Comparison of ENCODE assay signal across 14 cellular contexts in genomic region chr17:7081341-7082062, GRCh38. TPM values are rescaled to one million over a fixed set of nuclear protein-coding genes. Genes with fewer than 3 reads are reported as not detected.
A peak's percentile ranks its signal among the peaks of the same experiment; 100 is the strongest.
DNase-seq lines count a peak whose midpoint lies in the region; ATAC-seq and TF ChIP-seq lines count a peak whose summit lies in the region.
"Had no signal": no experiment of that assay in that cellular context is flagged by ENCODE, and none has a peak within 500 bp of the region (broad histone marks: within the 10 kb centered on the region; RNA-seq: fewer than 3 reads in every experiment).

No MANE protein-coding gene starts in this region.

- H3K27ac Mint-ChIP-seq in activated T-helper 2 cell treated with anti-CD3 and anti-CD28 coated beads, Interferon-gamma antibody, Interleukin-2, Interleukin-4, amounts not matched to agents 10 μg/mL and 5 μg/mL and 100 μg/mL, durations not matched to agents 14 hours and 24 hours and 36 hours, result no peak overlapping the region
- H3K27ac Mint-ChIP-seq: mesothelial cell of epicardium had no signal

- WGBS in SK-N-SH (ENCODE audit: low lambda C conversion rate), result 33% methylated on average over 16 of the region's 16 CpGs

- H2AFZ ChIP-seq in SK-N-SH (ENCODE audit: low read depth), result no peak overlapping the region

- no peaks in the 10 kb centered on the region for H3K79me2 ChIP-seq in SK-N-SH (ENCODE audit: insufficient read depth)

- no peaks in the 10 kb centered on the region for H4K20me1 ChIP-seq in SK-N-SH (ENCODE audit: insufficient read depth)

- DNase-seq in SK-N-SH (no peak), KBM-7 (peak; percentile 33), mesenteric fat pad (ENCODE audit: low spot score) (peak; percentile 86), DMS 273 (lab: John Stamatoyannopoulos, UW; ENCODE audit: unreplicated experiment) (no peak), G401 (ENCODE audit: low spot score) (no peak), NCI-H526 treated with DMSO at 0.1 percent for 48 hours (lab: John Stamatoyannopoulos, UW) (no peak)
- DNase-seq in activated T-helper 2 cell treated with anti-CD3 and anti-CD28 coated beads, Interferon-gamma antibody, Interleukin-2, Interleukin-4, amounts not matched to agents 10 μg/mL and 5 μg/mL and 100 μg/mL, durations not matched to agents 14 hours and 24 hours and 36 hours (ENCODE audit: low spot score), result peak; percentile 23
- DNase-seq: NCI-H1105 treated with DMSO at 0.1 percent for 48 hours, NCI-H510A had no signal

- H3F3A ChIP-seq in SK-N-SH (replicated peaks; ENCODE audit: insufficient read depth), result no peaks in the 10 kb centered on the region

- no peak for TF ChIP-seq CTCF in SK-N-SH (IDR thresholded peaks at IDR 0.05)

- no peaks in the 10 kb centered on the region for H3K9me3 Mint-ChIP-seq in activated T-helper 2 cell treated with anti-CD3 and anti-CD28 coated beads, Interferon-gamma antibody, Interleukin-2, Interleukin-4, amounts not matched to agents 10 μg/mL and 5 μg/mL and 100 μg/mL, durations not matched to agents 14 hours and 24 hours and 36 hours

- no peak overlapping the region for H3K4me3 Mint-ChIP-seq in activated T-helper 2 cell treated with anti-CD3 and anti-CD28 coated beads, Interferon-gamma antibody, Interleukin-2, Interleukin-4, amounts not matched to agents 10 μg/mL and 5 μg/mL and 100 μg/mL, durations not matched to agents 14 hours and 24 hours and 36 hours (ENCODE audit: low read depth)
- H3K4me3 Mint-ChIP-seq: mesothelial cell of epicardium had no signal

- intact Hi-C loops in activated T-helper 2 cell treated with anti-CD3 and anti-CD28 coated beads, Interferon-gamma antibody, Interleukin-2, Interleukin-4, amounts not matched to agents 10 μg/mL and 5 μg/mL and 100 μg/mL, durations not matched to agents 14 hours and 24 hours and 36 hours (cut with micrococcal nuclease), result no loop called here

- H3K4me2 ChIP-seq in SK-N-SH, result no peak overlapping the region

- peaks cover 15% of the 10 kb centered on the region for H3K4me1 Mint-ChIP-seq in activated T-helper 2 cell treated with anti-CD3 and anti-CD28 coated beads, Interferon-gamma antibody, Interleukin-2, Interleukin-4, amounts not matched to agents 10 μg/mL and 5 μg/mL and 100 μg/mL, durations not matched to agents 14 hours and 24 hours and 36 hours (ENCODE audit: low read depth)

- H3K9me3 ChIP-seq in SK-N-SH, result no peaks in the 10 kb centered on the region
- H3K9me3 ChIP-seq: SJSA1 had no signal

- TF ChIP-seq EP300 in SK-N-SH (IDR thresholded peaks at IDR 0.05; ENCODE audit: borderline replicate concordance in 1 of 2, low read depth in 1 of 2, low read length in 1 of 2), result no peak

- peaks cover 38% of the 10 kb centered on the region for H3K27me3 ChIP-seq in SK-N-SH (ENCODE audit: insufficient read depth)

- no peak overlapping the region for H3K9ac ChIP-seq in SK-N-SH

- TF ChIP-seq RAD21 in SK-N-SH (IDR thresholded peaks at IDR 0.05; ENCODE audit: low read length), result no peak

- ATAC-seq in SK-N-SH treated with all-trans-retinoic acid at 6 μM for 48 hours, result no peak

- no peak overlapping the region for H3K4me3 ChIP-seq in SK-N-SH (ENCODE audit: low read depth in 2 of 2, low read length in 1 of 2)
- H3K4me3 ChIP-seq: SJSA1 had no signal

- peaks cover 14% of the 10 kb centered on the region for H3K27me3 Mint-ChIP-seq in activated T-helper 2 cell treated with anti-CD3 and anti-CD28 coated beads, Interferon-gamma antibody, Interleukin-2, Interleukin-4, amounts not matched to agents 10 μg/mL and 5 μg/mL and 100 μg/mL, durations not matched to agents 14 hours and 24 hours and 36 hours (ENCODE audit: low read depth)

- CTCF ChIA-PET in SK-N-SH (lab: Yijun Ruan, JAX), result interaction anchor here (0.7 to 2.4 kb wide), 4 partner anchors 10 to 96 kb away, joined by 3 to 7 read pairs (median 5); no protein-coding TSS in a partner anchor

- no peaks in the 10 kb centered on the region for H3K36me3 Mint-ChIP-seq in activated T-helper 2 cell treated with anti-CD3 and anti-CD28 coated beads, Interferon-gamma antibody, Interleukin-2, Interleukin-4, amounts not matched to agents 10 μg/mL and 5 μg/mL and 100 μg/mL, durations not matched to agents 14 hours and 24 hours and 36 hours (ENCODE audit: low read depth)
- H3K36me3 Mint-ChIP-seq: mesothelial cell of epicardium had no signal

- H3K27ac ChIP-seq in SK-N-SH (ENCODE audit: low read depth in 2 of 2, low read length in 1 of 2), result no peak overlapping the region
- H3K27ac ChIP-seq: SJSA1 had no signal

- H3K4me1 ChIP-seq in SK-N-SH (ENCODE audit: control insufficient read depth in 1 of 2, insufficient read depth in 2 of 2, low read depth in 1 of 2, low read length in 1 of 2), result no peaks in the 10 kb centered on the region
- H3K4me1 ChIP-seq: SJSA1 had no signal

- no peaks in the 10 kb centered on the region for H3K36me3 ChIP-seq in SK-N-SH (replicated peaks in 1 of 2; ENCODE audit: control insufficient read depth in 1 of 2, insufficient read depth in 2 of 2, low read length in 1 of 2)
- H3K36me3 ChIP-seq: SJSA1 had no signal

- in situ Hi-C loops in KBM-7 (cut with MboI; ENCODE audit: low pct_unique_long_range_greater_than_20kb, low sequenced_read_pairs) (no loop called here), G401 (cut with HindIII; ENCODE audit: low sequenced_read_pairs) (no loop called here)

- H3K9me2 ChIP-seq in SK-N-SH, result no peaks in the 10 kb centered on the region

- POLR2A ChIA-PET in SK-N-SH (lab: Yijun Ruan, JAX), result no interaction called here

TF ChIP-seq in SK-N-SH treated with all-trans-retinoic acid at 6 μM for 48 hours, 23 proteins besides CTCF, POLR2A, EP300 and RAD21:
- TF ChIP-seq ZC3H10 (CRISPR knock-in tag; IDR thresholded peaks at IDR 0.05) (no peak), RARB (CRISPR knock-in tag; IDR thresholded peaks at IDR 0.05) (no peak), ARNTL (CRISPR knock-in tag; IDR thresholded peaks at IDR 0.05; ENCODE audit: borderline replicate concordance, low read depth) (no peak), ZNF565 (CRISPR knock-in tag; conservative IDR thresholded peaks at IDR 0.05; ENCODE audit: low read depth) (no peak)

RNA-seq across cellular contexts. Expression of gene CLEC10A, which starts 1.5 kb away (rescaled TPM):
- not detected in 2 replicates for polyA plus RNA-seq in SK-N-SH (2012; rRNA removed)
- polyA plus RNA-seq in SK-N-SH (2012; cell fraction: cytosol; rRNA removed), result not detected in 2 replicates
- not detected in 2 replicates for polyA plus RNA-seq in SK-N-SH (2012; cell fraction: nucleus; rRNA removed)
- total RNA-seq in activated T-helper 2 cell treated with anti-CD3 and anti-CD28 coated beads, Interferon-gamma antibody, Interleukin-2, Interleukin-4, amounts not matched to agents 10 μg/mL and 5 μg/mL and 100 μg/mL, durations not matched to agents 14 hours and 24 hours and 36 hours, result not detected in 2 replicates
- 20.6 TPM for total RNA-seq in mesenteric fat pad
- not detected in 2 replicates for total RNA-seq in G401 (2014; rRNA removed; shearing (Covaris generic))
- total RNA-seq: astrocyte, mesothelial cell of epicardium, SJSA1 had no signal

RNA-seq across cellular contexts. Expression of gene ASGR2, which starts 33.1 kb away (rescaled TPM):
- not detected in 2 replicates for polyA plus RNA-seq in SK-N-SH (2012; rRNA removed)
- not detected in 2 replicates for polyA plus RNA-seq in SK-N-SH (2012; cell fraction: cytosol; rRNA removed)
- not detected in 2 replicates for polyA plus RNA-seq in SK-N-SH (2012; cell fraction: nucleus; rRNA removed)
- total RNA-seq in activated T-helper 2 cell treated with anti-CD3 and anti-CD28 coated beads, Interferon-gamma antibody, Interleukin-2, Interleukin-4, amounts not matched to agents 10 μg/mL and 5 μg/mL and 100 μg/mL, durations not matched to agents 14 hours and 24 hours and 36 hours, result not detected in 2 replicates
- total RNA-seq in mesenteric fat pad, result 3.3 TPM
- not detected in 2 replicates for total RNA-seq in G401 (2014; rRNA removed; shearing (Covaris generic))
- total RNA-seq: astrocyte, mesothelial cell of epicardium, pulmonary artery endothelial cell, SJSA1 had no signal

RNA-seq across cellular contexts. Expression of gene SLC16A11, which starts 37.6 kb away (rescaled TPM):
- polyA plus RNA-seq in SK-N-SH (2012; rRNA removed), result 0.12 and 0.18 TPM in 2 replicates
- polyA plus RNA-seq in SK-N-SH (2012; cell fraction: cytosol; rRNA removed), result 0.03 and 0.04 TPM in 2 replicates
- polyA plus RNA-seq in SK-N-SH (2012; cell fraction: nucleus; rRNA removed), result 0.25 and 1.0 TPM in 2 replicates
- total RNA-seq in activated T-helper 2 cell treated with anti-CD3 and anti-CD28 coated beads, Interferon-gamma antibody, Interleukin-2, Interleukin-4, amounts not matched to agents 10 μg/mL and 5 μg/mL and 100 μg/mL, durations not matched to agents 14 hours and 24 hours and 36 hours, result 0.37 and 0.46 TPM in 2 replicates
- 0.84 TPM for total RNA-seq in mesenteric fat pad
- total RNA-seq in G401 (2014; rRNA removed; shearing (Covaris generic)), result not detected in 2 replicates
- total RNA-seq: astrocyte, SJSA1 had no signal

RNA-seq across cellular contexts. Expression of gene SLC16A13, which starts 45.7 kb away (rescaled TPM):
- 2.5 and 3.9 TPM in 2 replicates for polyA plus RNA-seq in SK-N-SH (2012; rRNA removed)
- 1.2 and 2.1 TPM in 2 replicates for polyA plus RNA-seq in SK-N-SH (2012; cell fraction: cytosol; rRNA removed)
- 7.2 and 7.9 TPM in 2 replicates for polyA plus RNA-seq in SK-N-SH (2012; cell fraction: nucleus; rRNA removed)
- total RNA-seq in activated T-helper 2 cell treated with anti-CD3 and anti-CD28 coated beads, Interferon-gamma antibody, Interleukin-2, Interleukin-4, amounts not matched to agents 10 μg/mL and 5 μg/mL and 100 μg/mL, durations not matched to agents 14 hours and 24 hours and 36 hours, result 15.8 and 17.4 TPM in 2 replicates
- 2.9 TPM for total RNA-seq in mesenteric fat pad
- 5.3 and 9.8 TPM in 2 replicates for total RNA-seq in G401 (2014; rRNA removed; shearing (Covaris generic))
- total RNA-seq: SJSA1 had no signal

RNA-seq across cellular contexts. Expression of gene BCL6B, which starts 58.7 kb away (rescaled TPM):
- 0.02 TPM in 1 of 2 replicates, not detected in the other for polyA plus RNA-seq in SK-N-SH (2012; rRNA removed)
- polyA plus RNA-seq in SK-N-SH (2012; cell fraction: cytosol; rRNA removed), result 0.01 TPM in 2 replicates
- polyA plus RNA-seq in SK-N-SH (2012; cell fraction: nucleus; rRNA removed), result 0.02 and 0.05 TPM in 2 replicates
- 0.80 and 1.0 TPM in 2 replicates for total RNA-seq in activated T-helper 2 cell treated with anti-CD3 and anti-CD28 coated beads, Interferon-gamma antibody, Interleukin-2, Interleukin-4, amounts not matched to agents 10 μg/mL and 5 μg/mL and 100 μg/mL, durations not matched to agents 14 hours and 24 hours and 36 hours
- total RNA-seq in mesenteric fat pad, result 32.2 TPM
- not detected in 2 replicates for total RNA-seq in G401 (2014; rRNA removed; shearing (Covaris generic))
- total RNA-seq: astrocyte, mesothelial cell of epicardium, SJSA1 had no signal

Comparison
In these comparisons a context has a peak if more than half of its experiments do, and no peak if none do; other contexts are left out.
1. DNase-seq: peak in KBM-7 (single experiment), activated T-helper 2 cell treated with anti-CD3 and anti-CD28 coated beads, Interferon-gamma antibody, Interleukin-2, Interleukin-4, amounts not matched to agents 10 μg/mL and 5 μg/mL and 100 μg/mL, durations not matched to agents 14 hours and 24 hours and 36 hours (single experiment) and mesenteric fat pad (single experiment); none in SK-N-SH (single experiment), DMS 273 (single experiment), G401 (single experiment) and NCI-H526 treated with DMSO at 0.1 percent for 48 hours (single experiment).
2. RNA of gene CLEC10A, which starts 1.5 kb away (total RNA-seq): 20.6 TPM in mesenteric fat pad (single experiment); not detected in G401 and not detected in activated T-helper 2 cell treated with anti-CD3 and anti-CD28 coated beads, Interferon-gamma antibody, Interleukin-2, Interleukin-4, amounts not matched to agents 10 μg/mL and 5 μg/mL and 100 μg/mL, durations not matched to agents 14 hours and 24 hours and 36 hours; every median in the first group is over 10 times any median in the second.